Comparison of ENCODE assay signal across 16 cellular contexts in genomic region chr2:33929467-33929866, GRCh38.
DNase-seq lines count a peak whose midpoint lies in the region; ATAC-seq, FAIRE-seq and TF ChIP-seq lines count a peak whose summit lies in the region.
"Had no signal": no experiment of that assay in that cellular context is flagged by ENCODE, and none has a peak within 500 bp of the region (broad histone marks: within the 10 kb centered on the region; RNA-seq: fewer than 3 reads in every experiment).

No MANE protein-coding gene starts in this region.

- H3K9me3 ChIP-seq in vagina (no peaks in the 10 kb centered on the region), right atrium auricular region (no peaks in the 10 kb centered on the region), pancreas (no peaks in the 10 kb centered on the region)
- H3K9me3 ChIP-seq: left ventricle myocardium inferior, SK-N-SH, thyroid gland had no signal

- TF ChIP-seq POLR2A in vagina (IDR thresholded peaks at IDR 0.05), result no peak

- no peaks in the 10 kb centered on the region for H3K27me3 ChIP-seq in vagina
- no peaks in the 10 kb centered on the region for H3K27me3 ChIP-seq in right atrium auricular region
- H3K27me3 ChIP-seq in pancreas, result no peaks in the 10 kb centered on the region
- H3K27me3 ChIP-seq: thyroid gland had no signal

- H3K4me1 ChIP-seq in vagina (no peaks in the 10 kb centered on the region), right atrium auricular region (no peaks in the 10 kb centered on the region), pancreas (no peaks in the 10 kb centered on the region)
- H3K4me1 ChIP-seq: left ventricle myocardium inferior, thyroid gland had no signal

- H3K36me3 ChIP-seq in vagina (no peaks in the 10 kb centered on the region), right atrium auricular region (no peaks in the 10 kb centered on the region), pancreas (no peaks in the 10 kb centered on the region)
- H3K36me3 ChIP-seq: left ventricle myocardium inferior, thyroid gland had no signal

- intact Hi-C loops in vagina (cut with DNase I), result no loop called here
- intact Hi-C loops in pancreas (cut with DNase I), result no loop called here

- no peak overlapping the region for H3K4me3 ChIP-seq in vagina
- H3K4me3 ChIP-seq in right atrium auricular region, result no peak overlapping the region
- H3K4me3 ChIP-seq in pancreas, result no peak overlapping the region
- H3K4me3 ChIP-seq: left ventricle myocardium inferior, thyroid gland had no signal

- WGBS in pancreas, 2 donors, result 83 to 91% methylated on average over 4 of the region's 4 CpGs

- no peak for DNase-seq in vagina (ENCODE audit: extremely low spot score in 2 of 2)
- DNase-seq in HTR-8/SVneo (ENCODE audit: insufficient read length, low spot score), result no peak
- no peak for DNase-seq in right atrium auricular region (ENCODE audit: low spot score)
- no peak for DNase-seq in pancreas
- DNase-seq: activated CD4-positive, alpha-beta T cell treated with anti-CD3 and anti-CD28 coated beads for 1 hour; head of caudate nucleus; left ventricle myocardium inferior; NCI-H1436 treated with DMSO at 0.1 percent for 48 hours; SK-N-SH; thyroid gland had no signal

- TF ChIP-seq CTCF in vagina (IDR thresholded peaks at IDR 0.05) (no peak), right atrium auricular region (IDR thresholded peaks at IDR 0.05) (no peak), pancreas (IDR thresholded peaks at IDR 0.05) (no peak)

- no peak overlapping the region for H3K27ac ChIP-seq in vagina
- no peak overlapping the region for H3K27ac ChIP-seq in right atrium auricular region
- no peak overlapping the region for H3K27ac ChIP-seq in pancreas
- H3K27ac ChIP-seq: left ventricle myocardium inferior, thyroid gland had no signal

- FAIRE-seq in HTR-8/SVneo (lab: Jason Lieb, UNC) (no peak), pancreas (lab: Jason Lieb, UNC) (no peak)
- FAIRE-seq: endometrium had no signal

- peak; percentile 96 for ATAC-seq in GM18508 (IDR thresholded peaks at IDR 0.05; ENCODE audit: insufficient read depth, unreplicated experiment)
- ATAC-seq in GM21360 (IDR thresholded peaks at IDR 0.05; ENCODE audit: unreplicated experiment), result peak; percentile 97
- ATAC-seq in HG02884 (IDR thresholded peaks at IDR 0.05; ENCODE audit: unreplicated experiment), result peak; percentile 56
- ATAC-seq in HG03520 (IDR thresholded peaks at IDR 0.05; ENCODE audit: unreplicated experiment), result peak; percentile 90
- no peak for ATAC-seq in pancreas
- ATAC-seq: natural killer cell treated with Interleukin-12 subunit alpha and Interleukin-12 subunit beta and Interleukin-15 and Interleukin-18, amount 100 ng/mL, for 72 hours had no signal

Comparison
In these comparisons a context has a peak if more than half of its experiments do, and no peak if none do; other contexts are left out.
1. ATAC-seq: peak in GM18508 (single experiment), GM21360 (single experiment), HG02884 (single experiment) and HG03520 (single experiment); none in pancreas (0 of 4).